In genomic region chr13:25910243-25910642, GRCh38 we compare ENCODE assay signal across 22 cellular contexts.
"Had no signal": no experiment of that assay in that cellular context is flagged by ENCODE, and none has a peak within 500 bp of the region (broad histone marks: within the 10 kb centered on the region; RNA-seq: fewer than 3 reads in every experiment).

No MANE protein-coding gene starts in this region.

- H3K4me1 Mint-ChIP-seq: activated CD4-positive, alpha-beta T cell treated with anti-CD3 and anti-CD28 coated beads, Interleukin-2, amount 10 ng/mL, durations not matched to agents 24 days and 14 days; activated naive CD8-positive, alpha-beta T cell treated with anti-CD3 and anti-CD28 coated beads, Interleukin-2, amount 10 ng/mL, durations not matched to agents 7 days and 5 days had no signal

- H3K4me3 ChIP-seq: cardiac muscle cell, lung, thyroid gland had no signal

- H3K27me3 ChIP-seq: cardiac muscle cell, thyroid gland had no signal

- H3K36me3 Mint-ChIP-seq: activated naive CD8-positive, alpha-beta T cell treated with anti-CD3 and anti-CD28 coated beads, Interleukin-2, amount 10 ng/mL, durations not matched to agents 7 days and 5 days; mesothelial cell of epicardium had no signal

- H3K27ac ChIP-seq: cardiac muscle cell, thyroid gland had no signal

- H3K9me3 Mint-ChIP-seq: activated CD4-positive, alpha-beta T cell treated with anti-CD3 and anti-CD28 coated beads, Interleukin-2, amount 10 ng/mL, durations not matched to agents 24 days and 14 days; activated T-cell treated with anti-CD3 and anti-CD28 coated beads, Interleukin-2, amount 50 U/mL, for 24 hours; activated T-helper 2 cell treated with anti-CD3 and anti-CD28 coated beads, Interferon-gamma antibody, Interleukin-2, Interleukin-4, amounts not matched to agents 10 μg/mL and 5 μg/mL and 100 μg/mL, durations not matched to agents 14 hours and 24 hours and 36 hours; dendritic cell treated with granulocyte-macrophage colony-stimulating factor and Interleukin-4, amounts not matched to agents 40 ng/mL and 50 ng/mL, for 4 days; effector memory CD8-positive, alpha-beta T cell; mesothelial cell of epicardium; nephron had no signal

- H3K27me3 Mint-ChIP-seq: activated naive CD8-positive, alpha-beta T cell treated with anti-CD3 and anti-CD28 coated beads, Interleukin-2, amount 10 ng/mL, durations not matched to agents 7 days and 5 days; activated T-cell treated with anti-CD3 and anti-CD28 coated beads, Interleukin-2, amount 50 U/mL, for 24 hours had no signal

- H3K4me3 Mint-ChIP-seq: activated CD4-positive, alpha-beta T cell treated with anti-CD3 and anti-CD28 coated beads, Interleukin-2, amount 10 ng/mL, durations not matched to agents 24 days and 14 days; activated CD8-positive, alpha-beta T cell treated with anti-CD3 and anti-CD28 coated beads, Interleukin-2, amount 10 ng/mL, durations not matched to agents 7 days and 5 days; activated naive CD8-positive, alpha-beta T cell treated with anti-CD3 and anti-CD28 coated beads, Interleukin-2, amount 10 ng/mL, durations not matched to agents 7 days and 5 days; activated T-cell treated with anti-CD3 and anti-CD28 coated beads, Interleukin-2, amount 50 U/mL, for 24 hours; dendritic cell treated with granulocyte-macrophage colony-stimulating factor and Interleukin-4, amounts not matched to agents 40 ng/mL and 50 ng/mL, for 4 days; effector memory CD8-positive, alpha-beta T cell; mesothelial cell of epicardium; nephron had no signal

- H3K36me3 ChIP-seq: cardiac muscle cell, thyroid gland had no signal

- H3K9me3 ChIP-seq: thyroid gland had no signal

- ATAC-seq: activated CD8-positive, alpha-beta T cell treated with anti-CD3 and anti-CD28 coated beads, Interleukin-2, amount 10 ng/mL, durations not matched to agents 7 days and 5 days; effector memory CD8-positive, alpha-beta T cell; left lobe of liver had no signal

- DNase-seq: activated CD4-positive, alpha-beta T cell treated with anti-CD3 and anti-CD28 coated beads, Interleukin-2, amount 10 ng/mL, durations not matched to agents 24 days and 14 days; activated CD4-positive, CD25-positive, alpha-beta regulatory T cell; activated CD8-positive, alpha-beta T cell treated with anti-CD3 and anti-CD28 coated beads, Interleukin-2, amount 10 ng/mL, durations not matched to agents 7 days and 5 days; activated naive CD4-positive, alpha-beta T cell treated with Interleukin-2 at 50 U/mL for 16 hours; activated naive CD8-positive, alpha-beta T cell treated with anti-CD3 and anti-CD28 coated beads, Interleukin-2, amount 10 ng/mL, durations not matched to agents 7 days and 5 days; activated T-cell treated with anti-CD3 and anti-CD28 coated beads, Interleukin-2, amount 50 U/mL, for 24 hours; amygdala; effector memory CD8-positive, alpha-beta T cell; hippocampal formation; occipital lobe; posterior cingulate gyrus; stimulated activated CD4-positive, alpha-beta T cell treated with anti-CD3 and anti-CD28 coated beads, Interleukin-12 subunit alpha, Interleukin-12 subunit beta, amount 100 ng/mL, for 4 hours; stimulated activated CD4-positive, alpha-beta T cell treated with anti-CD3 and anti-CD28 coated beads, Interleukin-1b, Interleukin-23, amount 100 ng/mL, for 48 hours; stimulated activated naive CD4-positive, alpha-beta T cell treated with Interleukin-2 at 50 U/mL for 16 hours; thyroid gland had no signal

- H3K27ac Mint-ChIP-seq: activated CD4-positive, alpha-beta T cell treated with anti-CD3 and anti-CD28 coated beads, Interleukin-2, amount 10 ng/mL, durations not matched to agents 24 days and 14 days; activated CD8-positive, alpha-beta T cell treated with anti-CD3 and anti-CD28 coated beads, Interleukin-2, amount 10 ng/mL, durations not matched to agents 7 days and 5 days; activated naive CD8-positive, alpha-beta T cell treated with anti-CD3 and anti-CD28 coated beads, Interleukin-2, amount 10 ng/mL, durations not matched to agents 7 days and 5 days; activated T-cell treated with anti-CD3 and anti-CD28 coated beads, Interleukin-2, amount 50 U/mL, for 24 hours; activated T-helper 2 cell treated with anti-CD3 and anti-CD28 coated beads, Interferon-gamma antibody, Interleukin-2, Interleukin-4, amounts not matched to agents 10 μg/mL and 5 μg/mL and 100 μg/mL, durations not matched to agents 14 hours and 24 hours and 36 hours; dendritic cell treated with granulocyte-macrophage colony-stimulating factor and Interleukin-4, amounts not matched to agents 40 ng/mL and 50 ng/mL, for 4 days; effector memory CD8-positive, alpha-beta T cell; mesothelial cell of epicardium had no signal
